In the genomic region with DNA sequence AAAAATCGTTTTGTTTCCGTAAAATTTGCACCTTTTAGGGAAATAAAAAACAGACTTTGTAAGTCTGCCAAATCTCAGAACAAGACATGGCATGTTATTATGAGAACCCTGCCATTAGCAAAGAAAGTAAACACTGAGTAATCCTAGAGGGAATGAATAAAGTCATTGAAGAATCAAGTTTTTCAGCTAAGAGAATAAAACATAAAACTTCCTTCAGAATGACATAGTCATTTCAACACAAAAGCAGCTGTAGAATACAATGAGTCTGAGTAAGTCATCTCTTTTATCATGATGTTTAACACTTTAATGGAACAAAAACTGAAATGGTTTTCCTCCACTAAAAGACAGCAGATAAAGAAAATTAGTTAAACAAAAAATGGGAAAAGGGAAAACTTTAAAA, we compare ENCODE assay signal across 10 cellular contexts. TPM values are rescaled to one million over a fixed set of nuclear protein-coding genes. Genes with fewer than 3 reads are reported as not detected.
DNase-seq lines count a peak whose midpoint lies in the region; ATAC-seq and TF ChIP-seq lines count a peak whose summit lies in the region.
"Had no signal": no experiment of that assay in that cellular context is flagged by ENCODE, and none has a peak within 500 bp of the region (broad histone marks: within the 10 kb centered on the region; RNA-seq: fewer than 3 reads in every experiment).

No MANE protein-coding gene starts in this region.

- H2AFZ ChIP-seq in GM23338, result no peak overlapping the region

- H3K27me3 ChIP-seq in GM23338 (ENCODE audit: insufficient read depth) (no peaks in the 10 kb centered on the region), skeletal muscle satellite cell (ENCODE audit: control insufficient read depth, insufficient read depth, low read length) (no peaks in the 10 kb centered on the region)

- H3K4me1 ChIP-seq in GM23338 (ENCODE audit: insufficient read depth), result peaks cover 24% of the 10 kb centered on the region
- peaks cover 39% of the 10 kb centered on the region for H3K4me1 ChIP-seq in skeletal muscle satellite cell (ENCODE audit: control insufficient read depth, insufficient read depth, low read length)

- no peaks in the 10 kb centered on the region for H3K9me3 ChIP-seq in skeletal muscle satellite cell (replicated peaks; ENCODE audit: low read length)

- H3K79me2 ChIP-seq in GM23338 (replicated peaks; ENCODE audit: insufficient read depth), result peaks cover 18% of the 10 kb centered on the region; the same call in 1 of the 2 replicates

- no peaks in the 10 kb centered on the region for H3F3A ChIP-seq in GM23338 (replicated peaks; ENCODE audit: low read depth)

- H3K36me3 Mint-ChIP-seq in GM23338 (ENCODE audit: low read depth), result peaks cover 9% of the 10 kb centered on the region; the same call in 1 of the 3 replicates
- H3K36me3 Mint-ChIP-seq in WTC11, result peaks cover 7% of the 10 kb centered on the region; the same call in 1 of the 2 replicates
- no peaks in the 10 kb centered on the region for H3K36me3 Mint-ChIP-seq in effector memory CD8-positive, alpha-beta T cell (ENCODE audit: insufficient read depth)
- H3K36me3 Mint-ChIP-seq: naive B cell had no signal

- H4K20me1 ChIP-seq in GM23338 (replicated peaks; ENCODE audit: insufficient read depth), result 0 out of 2 replicates have a peak, but pooled peaks cover 8% of the 10 kb centered on the region

- TF ChIP-seq CTCF in GM23338 (conservative IDR thresholded peaks at IDR 0.05; ENCODE audit: low read depth in 2 of 2) (no peak), WTC11 (IDR thresholded peaks at IDR 0.05) (no peak)

- H3K27me3 Mint-ChIP-seq in GM23338 (ENCODE audit: insufficient read depth, low read depth, poor library complexity) (no peaks in the 10 kb centered on the region), WTC11 (ENCODE audit: low read depth) (no peaks in the 10 kb centered on the region)
- no peaks in the 10 kb centered on the region for H3K27me3 Mint-ChIP-seq in effector memory CD8-positive, alpha-beta T cell

- H3K4me2 ChIP-seq in GM23338, result no peak overlapping the region
- H3K4me2 ChIP-seq in skeletal muscle satellite cell (ENCODE audit: low read length), result peak overlapping the region; percentile 59

- CTCF ChIA-PET in WTC11 (lab: Charles Lee), result interaction anchor here (1.4 kb wide), 1 partner anchor 199 kb away, joined by 6 read pairs; no protein-coding TSS in a partner anchor

- H3K4me3 ChIP-seq in GM23338, result no peak overlapping the region
- H3K4me3 ChIP-seq in skeletal muscle satellite cell (ENCODE audit: low read length), result no peak overlapping the region

- no peak for DNase-seq in GM23338 (ENCODE audit: low spot score)
- no peak for DNase-seq in WTC11 (ENCODE audit: low spot score)
- DNase-seq in foreskin melanocyte, result peak; percentile 79
- no peak for DNase-seq in effector memory CD8-positive, alpha-beta T cell
- DNase-seq in T-helper 2 cell, result no peak
- no peak for DNase-seq in activated CD4-positive, alpha-beta T cell treated with anti-CD3 and anti-CD28 coated beads, Interleukin-2, amount 50 U/mL, for 48 hours
- DNase-seq: naive B cell had no signal

- no peaks in the 10 kb centered on the region for H3K9me2 ChIP-seq in GM23338 (ENCODE audit: insufficient read depth)

- peak overlapping the region; percentile 45 for H3K9ac ChIP-seq in skeletal muscle satellite cell (ENCODE audit: low read depth, low read length)

- H3K27ac Mint-ChIP-seq in GM23338 (peak overlapping the region; percentile 60; the same call in 1 of the 2 replicates), WTC11 (peak overlapping the region; percentile 48; the same call in 1 of the 2 replicates)
- H3K27ac Mint-ChIP-seq in effector memory CD8-positive, alpha-beta T cell, result no peak overlapping the region
- H3K27ac Mint-ChIP-seq: naive B cell had no signal

- POLR2A ChIA-PET in WTC11 (lab: Charles Lee), result no interaction called here

- peaks cover 34% of the 10 kb centered on the region for H3K4me1 Mint-ChIP-seq in GM23338
- H3K4me1 Mint-ChIP-seq in WTC11, result peaks cover 37% of the 10 kb centered on the region
- H3K4me1 Mint-ChIP-seq in effector memory CD8-positive, alpha-beta T cell (ENCODE audit: low read depth in 2 of 2), result no peaks in the 10 kb centered on the region

- H3K36me3 ChIP-seq in GM23338 (ENCODE audit: insufficient read depth) (no peaks in the 10 kb centered on the region), skeletal muscle satellite cell (ENCODE audit: insufficient read depth, low read length) (peaks cover 34% of the 10 kb centered on the region)

- ATAC-seq in GM23338 (no peak), WTC11 (no peak), HG03097 (IDR thresholded peaks at IDR 0.05; ENCODE audit: low FRiP score, unreplicated experiment) (no peak)
- ATAC-seq in effector memory CD8-positive, alpha-beta T cell (replicated peaks), result no peak

- H3K4me3 Mint-ChIP-seq in GM23338 (no peak overlapping the region), WTC11 (no peak overlapping the region)
- H3K4me3 Mint-ChIP-seq in effector memory CD8-positive, alpha-beta T cell, result no peak overlapping the region
- H3K4me3 Mint-ChIP-seq: naive B cell had no signal

- H3K9me3 Mint-ChIP-seq in GM23338, result no peaks in the 10 kb centered on the region
- no peaks in the 10 kb centered on the region for H3K9me3 Mint-ChIP-seq in WTC11
- peaks cover 0 to 7% of the 10 kb centered on the region in 2 donors for H3K9me3 Mint-ChIP-seq in effector memory CD8-positive, alpha-beta T cell
- H3K9me3 Mint-ChIP-seq: naive B cell had no signal

- no peak overlapping the region for H3K27ac ChIP-seq in GM23338 (ENCODE audit: low read depth)
- H3K27ac ChIP-seq: HL-60 had no signal

TF ChIP-seq in GM23338, 12 proteins besides CTCF, POLR2A, EP300 and RAD21 (continues in another document):
- TF ChIP-seq EZH2phosphoT487 (IDR thresholded peaks at IDR 0.05; ENCODE audit: unreplicated experiment) (no peak), REST (IDR thresholded peaks at IDR 0.05; ENCODE audit: unreplicated experiment) (no peak)

TF ChIP-seq in WTC11, 78 proteins besides CTCF, POLR2A, EP300 and RAD21 (continues in another document):
- TF ChIP-seq TP53 (CRISPR knock-in tag; IDR thresholded peaks at IDR 0.05) (no peak), ARID4B (CRISPR knock-in tag; IDR thresholded peaks at IDR 0.05; ENCODE audit: borderline replicate concordance) (no peak), ELF4 (CRISPR knock-in tag; IDR thresholded peaks at IDR 0.05; ENCODE audit: low read depth) (no peak), TEAD4 (CRISPR knock-in tag; IDR thresholded peaks at IDR 0.05) (no peak), HMGXB4 (CRISPR knock-in tag; IDR thresholded peaks at IDR 0.05) (no peak), JUN (CRISPR knock-in tag; IDR thresholded peaks at IDR 0.05) (no peak)

RNA-seq across cellular contexts. Expression of gene DST, which starts 10.3 kb away (rescaled TPM):
- 159 and 188 TPM in 2 replicates for total RNA-seq in GM23338 (2014; rRNA removed; shearing (Covaris generic))
- polyA plus RNA-seq in GM23338 (2016; fragmentation: Nextera tagmentation; extraction: Ambion mirVana), result 59.6 and 88.7 TPM in 2 replicates
- total RNA-seq in WTC11 (2021), result 102 to 132 TPM (median 105 TPM) in 3 replicates
- total RNA-seq in skeletal muscle satellite cell (2012; rRNA removed), result 261 and 368 TPM in 2 replicates

Comparison
In these comparisons a context has a peak if more than half of its experiments do, and no peak if none do; other contexts are left out.
1. H3K27ac Mint-ChIP-seq: peak in GM23338 (single experiment) and WTC11 (single experiment); none in effector memory CD8-positive, alpha-beta T cell (0 of 2).